7 cellular contexts compared by ENCODE assay signal in genomic region chr20:17042122-17042521, GRCh38.
"Had no signal": no experiment of that assay in that cellular context is flagged by ENCODE, and none has a peak within 500 bp of the region (broad histone marks: within the 10 kb centered on the region; RNA-seq: fewer than 3 reads in every experiment).

No MANE protein-coding gene starts in this region.

- H3K27me3 Mint-ChIP-seq: IgD-negative memory B cell had no signal

- FAIRE-seq: HTR-8/SVneo, K562 had no signal

- H3K4me3 ChIP-seq: K562 had no signal

- H3K9ac ChIP-seq: KMS-11 had no signal

- H3K4me2 ChIP-seq: KMS-11 had no signal

- ATAC-seq: K562 had no signal

- H3K36me3 Mint-ChIP-seq: IgD-negative memory B cell had no signal

- H3K27ac ChIP-seq: HL-60, KMS-11 had no signal

- H3K4me1 Mint-ChIP-seq: IgD-negative memory B cell had no signal

- H3K27ac Mint-ChIP-seq: IgD-negative memory B cell had no signal

- DNase-seq: KBM-7, KG1 had no signal
